In the genomic region with DNA sequence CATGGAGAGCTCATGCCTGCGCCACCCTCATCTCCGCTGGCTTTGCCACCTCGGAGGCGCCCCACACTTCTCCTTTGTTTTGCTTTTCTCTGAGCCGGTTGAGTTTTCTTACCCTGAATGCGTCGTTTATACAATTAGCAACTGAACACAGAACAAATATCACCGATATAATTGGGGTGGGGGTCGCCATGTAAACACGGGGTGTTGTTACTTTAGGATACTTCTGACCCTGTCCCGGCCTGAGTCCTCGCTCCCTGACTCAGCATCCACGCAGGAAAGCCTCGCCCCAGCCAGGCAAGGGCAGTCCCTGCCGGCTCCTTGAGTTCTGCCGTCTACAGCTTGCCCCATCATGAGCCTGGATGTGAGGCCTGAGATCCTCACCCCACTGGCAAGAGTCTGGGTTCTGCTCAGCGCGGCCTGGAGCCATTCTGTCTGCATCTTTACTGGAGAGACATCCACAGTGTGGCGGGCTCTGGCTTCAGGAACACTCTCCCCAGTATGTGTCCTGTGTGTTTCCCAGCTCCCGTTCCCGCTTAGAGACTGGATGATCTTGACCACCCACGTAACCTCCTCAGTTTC, we compare ENCODE assay signal across 18 cellular contexts. TPM values are rescaled to one million over a fixed set of nuclear protein-coding genes. Genes with fewer than 3 reads are reported as not detected.
DNase-seq lines count a peak whose midpoint lies in the region; ATAC-seq, FAIRE-seq and TF ChIP-seq lines count a peak whose summit lies in the region.
"Had no signal": no experiment of that assay in that cellular context is flagged by ENCODE, and none has a peak within 500 bp of the region (broad histone marks: within the 10 kb centered on the region; RNA-seq: fewer than 3 reads in every experiment).

No MANE protein-coding gene starts in this region.

- H3K4me2 ChIP-seq in astrocyte (ENCODE audit: low read length) (peak overlapping the region; percentile 45), HepG2 (ENCODE audit: low read depth, low read length) (no peak overlapping the region)

- in situ Hi-C loops in HepG2 (cut with HindIII; ENCODE audit: extremely low pct_ligation_motif_present, low pct_unique_long_range_greater_than_20kb), result no loop called here

- H3K36me3 ChIP-seq in astrocyte (ENCODE audit: insufficient read depth, low read length) (no peaks in the 10 kb centered on the region), HepG2 (replicated peaks in 1 of 2; ENCODE audit: control insufficient read depth in 1 of 2, insufficient read depth in 2 of 2, low read length in 2 of 2) (no peaks in the 10 kb centered on the region), stomach (no peaks in the 10 kb centered on the region), small intestine (ENCODE audit: control insufficient read depth in 2 of 2, insufficient read depth in 2 of 2, low read length in 2 of 2) (no peaks in the 10 kb centered on the region)
- H3K36me3 ChIP-seq: ovary had no signal

- H3K27me3 ChIP-seq in astrocyte (ENCODE audit: insufficient read depth, low read length), result peaks cover 89% of the 10 kb centered on the region
- H3K27me3 ChIP-seq in HepG2 (ENCODE audit: control insufficient read depth in 1 of 2, insufficient read depth in 2 of 2, low read length in 2 of 2), result peaks cover 12 to 55% of the 10 kb centered on the region in 2 experiments
- peaks cover 11 to 95% (median 82%) of the 10 kb centered on the region in 3 donors for H3K27me3 ChIP-seq in stomach
- peaks cover 10 to 64% of the 10 kb centered on the region in 2 donors for H3K27me3 ChIP-seq in small intestine (ENCODE audit: control insufficient read depth in 2 of 2, insufficient read depth in 2 of 2, low read length in 2 of 2)
- H3K27me3 ChIP-seq: ovary had no signal

- ATAC-seq in activated T-cell treated with anti-CD3 and anti-CD28 coated beads, Interleukin-2, amount 50 U/mL, for 72 hours (replicated peaks in 1 of 2), result peak in 1 of 2 donors; percentile 36
- peak; percentile 15; the same call in 1 of the 3 replicates for ATAC-seq in HepG2
- ATAC-seq: left lobe of liver had no signal

- TF ChIP-seq RAD21 in HepG2 (CRISPR knock-in tag; IDR thresholded peaks at IDR 0.05), result no peak

- TF ChIP-seq EP300 in HepG2 (IDR thresholded peaks at IDR 0.05; ENCODE audit: low read depth in 2 of 2, low read length in 2 of 2) (no peak), HepG2 (CRISPR knock-in tag; IDR thresholded peaks at IDR 0.05; ENCODE audit: borderline replicate concordance) (no peak), stomach (IDR thresholded peaks at IDR 0.05) (no peak)

- CTCF ChIA-PET in HepG2 (lab: Yijun Ruan, JAX; ENCODE audit: low intra/inter-chr PET ratio, low total read pairs) (no interaction called here), MCF 10A (lab: Yijun Ruan, JAX) (interaction anchor here (0.6 to 0.7 kb wide), 2 partner anchors 12 to 87 kb away, joined by 4 read pairs; no protein-coding TSS in a partner anchor)

- no TSS peak for BruUV-seq in HepG2 (replicated peaks; lab: Mats Ljungman, UMichigan)
- BruUV-seq in MCF 10A (replicated peaks; lab: Mats Ljungman, UMichigan), result no TSS peak

- intact Hi-C loops in HepG2 (cut with micrococcal nuclease; ENCODE audit: unreplicated experiment), result no loop called here
- intact Hi-C loops in stomach (cut with DNase I; ENCODE audit: low total_unique reads), result no loop called here
- intact Hi-C loops in MCF 10A (cut with micrococcal nuclease), result no loop called here

- peaks cover 0 to 4% of the 10 kb centered on the region in 2 donors for H3K36me3 Mint-ChIP-seq in activated T-cell treated with anti-CD3 and anti-CD28 coated beads, Interleukin-2, amount 50 U/mL, for 72 hours (ENCODE audit: insufficient read depth in 2 of 2)
- peaks cover 4% of the 10 kb centered on the region for H3K36me3 Mint-ChIP-seq in astrocyte (ENCODE audit: low read depth, unreplicated experiment)
- H3K36me3 Mint-ChIP-seq in MCF 10A (ENCODE audit: insufficient read depth, unreplicated experiment), result peaks cover 10% of the 10 kb centered on the region

- TF ChIP-seq CTCF in astrocyte (IDR thresholded peaks at IDR 0.05; ENCODE audit: insufficient read depth, low read depth, low read length) (no peak), HepG2 (CRISPR knock-in tag; IDR thresholded peaks at IDR 0.05) (no peak), stomach (IDR thresholded peaks at IDR 0.05) (no peak), MCF 10A (IDR thresholded peaks at IDR 0.05; ENCODE audit: unreplicated experiment) (no peak)

- 66% methylated on average over 18 of the region's 22 CpGs for WGBS in HepG2 (ENCODE audit: low lambda C conversion rate)
- WGBS in stomach, 5 donors, result 8 to 18% (median 10%) methylated on average over 19 to 22 of the region's 22 CpGs
- 8 to 12% (median 9%) methylated on average over 22 of the region's 22 CpGs for WGBS in small intestine, 3 donors

- H3K27ac Mint-ChIP-seq in activated T-cell treated with anti-CD3 and anti-CD28 coated beads, Interleukin-2, amount 50 U/mL, for 72 hours, result no peak overlapping the region
- H3K27ac Mint-ChIP-seq in astrocyte (ENCODE audit: unreplicated experiment) (no peak overlapping the region), MCF 10A (ENCODE audit: low read depth, unreplicated experiment) (no peak overlapping the region)

- H3K4me3 Mint-ChIP-seq in activated T-cell treated with anti-CD3 and anti-CD28 coated beads, Interleukin-2, amount 50 U/mL, for 72 hours, result peak overlapping the region; percentile 59 to 81
- peak overlapping the region; percentile 30 for H3K4me3 Mint-ChIP-seq in astrocyte (ENCODE audit: unreplicated experiment)
- no peak overlapping the region for H3K4me3 Mint-ChIP-seq in MCF 10A (ENCODE audit: unreplicated experiment)

- DNase-seq in activated T-cell treated with anti-CD3 and anti-CD28 coated beads, Interleukin-2, amount 50 U/mL, for 72 hours, result no peak
- no peak for DNase-seq in activated T-cell treated with anti-CD3 and anti-CD28 coated beads, Interleukin-2, amount 50 U/mL, for 1 hour
- DNase-seq in astrocyte (ENCODE audit: low read depth) (no peak), HepG2 (ENCODE audit: low spot score) (no peak), stomach (no peak), NCI-H1694 (lab: John Stamatoyannopoulos, UW) (no peak), small intestine (no peak), MCF 10A (ENCODE audit: unreplicated experiment) (no peak)
- DNase-seq: DMS79, NCI-H1092, NCI-H446, ovary, PC-3 had no signal

- H3K27ac ChIP-seq in astrocyte (ENCODE audit: low read depth, low read length) (no peak overlapping the region), HepG2 (ENCODE audit: extremely low read length, insufficient read depth, low read length) (no peak overlapping the region), stomach (no peak overlapping the region), small intestine (ENCODE audit: low read depth in 1 of 2, low read length in 1 of 2) (no peak overlapping the region)
- H3K27ac ChIP-seq: ovary had no signal

- TF ChIP-seq POLR2A in HepG2 (IDR thresholded peaks at IDR 0.05; ENCODE audit: insufficient read depth in 1 of 2, low read depth in 2 of 2, low read length in 2 of 2), result no peak
- no peak for TF ChIP-seq POLR2A in stomach (IDR thresholded peaks at IDR 0.05)

- no peak for FAIRE-seq in astrocyte (lab: Jason Lieb, UNC)
- FAIRE-seq in HepG2 (lab: Jason Lieb, UNC), result no peak
- no peak for FAIRE-seq in small intestine (lab: Jason Lieb, UNC)
- FAIRE-seq: endometrium had no signal

- POLR2A ChIA-PET in HepG2 (lab: Yijun Ruan, JAX), result no interaction called here
- POLR2A ChIA-PET in MCF 10A (lab: Yijun Ruan, JAX), result no interaction called here

- H3K27me3 Mint-ChIP-seq in activated T-cell treated with anti-CD3 and anti-CD28 coated beads, Interleukin-2, amount 50 U/mL, for 72 hours (ENCODE audit: low read depth), result peaks cover 94% of the 10 kb centered on the region
- peaks cover 89% of the 10 kb centered on the region for H3K27me3 Mint-ChIP-seq in astrocyte (ENCODE audit: low read depth, unreplicated experiment)
- H3K27me3 Mint-ChIP-seq in MCF 10A (ENCODE audit: insufficient read depth, unreplicated experiment), result no peaks in the 10 kb centered on the region

- H3K79me2 ChIP-seq in astrocyte (ENCODE audit: insufficient read depth, low read length) (no peaks in the 10 kb centered on the region), HepG2 (ENCODE audit: insufficient read depth, low read length) (no peaks in the 10 kb centered on the region)

- H3K4me1 ChIP-seq in astrocyte (ENCODE audit: insufficient read depth, low read length) (peaks cover 9% of the 10 kb centered on the region), HepG2 (ENCODE audit: insufficient read depth, low read length) (no peaks in the 10 kb centered on the region), stomach (peaks cover 20 to 40% (median 35%) of the 10 kb centered on the region in 4 donors), small intestine (ENCODE audit: control insufficient read depth in 2 of 2, insufficient read depth in 1 of 2, low read depth in 1 of 2, low read length in 1 of 2) (peaks cover 0 to 8% of the 10 kb centered on the region in 2 donors)

- peaks cover 42% of the 10 kb centered on the region for H3K4me1 Mint-ChIP-seq in activated T-cell treated with anti-CD3 and anti-CD28 coated beads, Interleukin-2, amount 50 U/mL, for 72 hours (ENCODE audit: low read depth)
- H3K4me1 Mint-ChIP-seq in astrocyte (ENCODE audit: low read depth, unreplicated experiment) (peaks cover 1% of the 10 kb centered on the region), MCF 10A (ENCODE audit: insufficient read depth, unreplicated experiment) (peaks cover 4% of the 10 kb centered on the region)

- peaks cover 14% of the 10 kb centered on the region for H4K20me1 ChIP-seq in astrocyte (ENCODE audit: insufficient read depth, low read length)
- H4K20me1 ChIP-seq in HepG2 (ENCODE audit: insufficient read depth, low read length), result no peaks in the 10 kb centered on the region

- H3K9ac ChIP-seq in astrocyte (ENCODE audit: low read length) (no peak overlapping the region), HepG2 (ENCODE audit: insufficient read depth, low read depth, low read length) (no peak overlapping the region)

- H3K9me3 ChIP-seq in astrocyte (ENCODE audit: insufficient read depth, low read depth, low read length) (no peaks in the 10 kb centered on the region), HepG2 (ENCODE audit: low read length) (no peaks in the 10 kb centered on the region), stomach (no peaks in the 10 kb centered on the region), small intestine (ENCODE audit: control insufficient read depth, low read depth) (no peaks in the 10 kb centered on the region)
- H3K9me3 ChIP-seq: ovary had no signal

- no peaks in the 10 kb centered on the region for H3K9me3 Mint-ChIP-seq in activated T-cell treated with anti-CD3 and anti-CD28 coated beads, Interleukin-2, amount 50 U/mL, for 72 hours
- H3K9me3 Mint-ChIP-seq in astrocyte (ENCODE audit: unreplicated experiment) (peaks cover 27% of the 10 kb centered on the region), MCF 10A (ENCODE audit: unreplicated experiment) (no peaks in the 10 kb centered on the region)

- H2AFZ ChIP-seq in astrocyte (ENCODE audit: low read depth, low read length), result no peak overlapping the region
- H2AFZ ChIP-seq in HepG2 (ENCODE audit: low read length), result no peak overlapping the region

- H3K4me3 ChIP-seq in astrocyte (ENCODE audit: insufficient read depth, low read depth, low read length) (no peak overlapping the region), HepG2 (replicated peaks in 1 of 3; ENCODE audit: insufficient read depth in 1 of 3, low read depth in 2 of 3, low read length in 3 of 3) (no peak overlapping the region), stomach (peak overlapping the region in 3 of 4 donors; percentile 15 to 33 (median 21)), small intestine (ENCODE audit: low read depth in 1 of 2, low read length in 2 of 2) (no peak overlapping the region)
- H3K4me3 ChIP-seq: ovary had no signal

RNA-seq across cellular contexts. Expression of a gene that starts 5.5 kb away (rescaled TPM):
- under 1 TPM in 1 of 2 donors, not detected in 1; 0.26 TPM for total RNA-seq in activated T-cell treated with anti-CD3 and anti-CD28 coated beads, Interleukin-2, amount 50 U/mL, for 72 hours
- total RNA-seq in astrocyte, result 0.26 and 0.59 TPM in 2 replicates
- 0.49 and 0.93 TPM in 2 replicates for total RNA-seq in HepG2 (2016; rRNA removed; fragmentation: Illumina TruSeq; extraction: Trizol)
- 0.44 and 1.3 TPM in 2 replicates for total RNA-seq in HepG2 (2016; cell fraction: cytosol; rRNA removed; fragmentation: Illumina TruSeq; extraction: Trizol; ENCODE audit: low read depth)
- 0.21 and 0.84 TPM in 2 replicates for total RNA-seq in HepG2 (2016; cell fraction: insoluble cytoplasmic fraction; rRNA removed; fragmentation: Illumina TruSeq; extraction: Trizol)
- total RNA-seq in HepG2 (2016; cell fraction: membrane; rRNA removed; fragmentation: Illumina TruSeq; extraction: Trizol), result 1.3 and 1.5 TPM in 2 replicates
- 0.56 and 0.59 TPM in 2 replicates for total RNA-seq in HepG2 (2016; cell fraction: nucleus; rRNA removed; fragmentation: Illumina TruSeq; extraction: Trizol)
- polyA plus RNA-seq in HepG2 (2011; rRNA removed), result 0.53 and 0.59 TPM in 2 replicates
- 0.51 and 1.1 TPM in 2 replicates for polyA plus RNA-seq in HepG2 (2011; cell fraction: cytosol; rRNA removed)
- 0.71 and 1.1 TPM in 2 replicates for polyA plus RNA-seq in HepG2 (2011; cell fraction: nucleus; rRNA removed)
- polyA plus RNA-seq in HepG2 (2012), result 0.76 and 2.3 TPM in 2 replicates
- 1.3 TPM in 2 replicates for polyA plus RNA-seq in HepG2 (2016; cell fraction: cytosol; fragmentation: Illumina TruSeq; extraction: Trizol; ENCODE audit: low read depth)
- 0.97 and 1.0 TPM in 2 replicates for polyA plus RNA-seq in HepG2 (2016; cell fraction: insoluble cytoplasmic fraction; fragmentation: Illumina TruSeq; extraction: Trizol; ENCODE audit: low read depth)
- polyA plus RNA-seq in HepG2 (2016; cell fraction: membrane; fragmentation: Illumina TruSeq; extraction: Trizol; ENCODE audit: low read depth), result 1.5 and 1.9 TPM in 2 replicates
- 0.95 and 1.3 TPM in 2 replicates for polyA plus RNA-seq in HepG2 (2016; cell fraction: nucleus; fragmentation: Illumina TruSeq; extraction: Trizol; ENCODE audit: insufficient read depth, low read depth)
- 0.32 TPM in 1 of 2 replicates, not detected in the other for polyA minus RNA-seq in HepG2 (2011; rRNA and poly(A)+ RNA removed; ENCODE audit: low replicate concordance)
- polyA minus RNA-seq in HepG2 (2011; cell fraction: cytosol; rRNA and poly(A)+ RNA removed), result 0.35 TPM in 1 of 2 replicates, not detected in the other
- polyA minus RNA-seq in HepG2 (2011; cell fraction: nucleus; rRNA and poly(A)+ RNA removed), result not detected in 2 replicates
- not detected for total RNA-seq in stomach
- polyA plus RNA-seq in stomach, result under 1 TPM in 1 of 3 donors, not detected in 2; 0.31 TPM
- polyA plus RNA-seq in small intestine, result 1 to 10 TPM in 1 of 3 donors, under 1 TPM in 1, not detected in 1; 0.03 to 3.5 TPM
- total RNA-seq in MCF 10A (2022), result 3.9 and 5.5 TPM in 2 replicates
- total RNA-seq: activated CD8-positive, alpha-beta memory T cell treated with anti-CD3 and anti-CD28 coated beads for 36 hours; aorta; left lobe of liver; ovary; PC-3; T-helper 1 cell treated with Interleukin-12 subunit alpha and Interleukin-12 subunit beta and Interleukin-4 antibody, amounts not matched to agents 30 ng/mL and 1 ng/mL, for 36 hours had no signal
- polyA plus RNA-seq: ovary had no signal

Comparison
In these comparisons a context has a peak if more than half of its experiments do, and no peak if none do; other contexts are left out.
1. H3K4me3 ChIP-seq: peak in stomach (3 of 4); none in astrocyte (single experiment), HepG2 (0 of 3) and small intestine (0 of 2).